Comparison of ENCODE assay signal across 8 cellular contexts in the genomic region with DNA sequence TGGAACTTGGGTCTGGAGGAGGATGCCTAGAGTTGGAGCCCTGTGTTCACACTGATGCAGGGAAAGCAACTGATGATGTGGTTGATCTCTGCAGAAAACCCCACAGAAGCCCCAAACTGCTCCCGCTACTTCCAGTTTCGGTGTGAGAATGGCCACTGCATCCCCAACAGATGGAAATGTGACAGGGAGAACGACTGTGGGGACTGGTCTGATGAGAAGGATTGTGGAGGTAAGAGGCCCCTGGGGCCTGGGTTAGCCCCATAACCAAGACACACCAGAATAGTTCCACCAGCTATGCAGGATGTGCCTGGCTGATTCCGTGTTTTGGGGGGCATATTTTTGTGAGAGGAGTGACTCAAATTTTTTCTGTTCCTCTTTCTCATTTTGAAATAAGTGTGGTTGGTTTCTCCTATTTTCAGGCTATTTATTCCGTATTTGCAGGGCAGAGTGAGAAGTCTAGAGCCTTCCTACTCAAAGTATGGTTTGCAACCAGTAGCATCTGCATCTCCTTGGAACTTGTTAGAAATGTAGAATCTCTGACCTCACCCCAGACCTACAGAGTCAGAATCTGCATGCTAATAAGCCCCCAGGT.
A peak's percentile ranks its signal among the peaks of the same experiment; 100 is the strongest.
DNase-seq lines count a peak whose midpoint lies in the region; ATAC-seq and TF ChIP-seq lines count a peak whose summit lies in the region.

No MANE protein-coding gene starts in this region.

- no peak for DNase-seq in CD4-positive, alpha-beta T cell
- DNase-seq in activated T-cell treated with anti-CD3 and anti-CD28 coated beads, Interleukin-2, amount 50 U/mL, for 72 hours, result peak in 1 of 2 donors; percentile 8
- DNase-seq in foreskin keratinocyte (no peak), spleen (no peak), aorta (no peak), NCI-H2081 treated with DMSO at 0.1 percent for 48 hours (lab: John Stamatoyannopoulos, UW) (no peak)

- H3K4me3 Mint-ChIP-seq in CD4-positive, alpha-beta T cell, result no peak overlapping the region
- H3K4me3 Mint-ChIP-seq in activated T-cell treated with anti-CD3 and anti-CD28 coated beads, Interleukin-2, amount 50 U/mL, for 72 hours, result peak overlapping the region; percentile 17 to 34

- H3K4me1 ChIP-seq in foreskin keratinocyte (no peaks in the 10 kb centered on the region), spleen (peaks cover 4 to 37% (median 25%) of the 10 kb centered on the region in 6 donors), aorta (ENCODE audit: control insufficient read depth in 1 of 2, insufficient read depth in 2 of 2, low read length in 2 of 2) (no peaks in the 10 kb centered on the region)

- H3K27me3 ChIP-seq in CD4-positive, alpha-beta T cell (ENCODE audit: control insufficient read depth, insufficient read depth, low read length), result no peaks in the 10 kb centered on the region
- H3K27me3 ChIP-seq in foreskin keratinocyte (no peaks in the 10 kb centered on the region), spleen (replicated peaks in 1 of 7) (no peaks in the 10 kb centered on the region), aorta (ENCODE audit: control insufficient read depth in 1 of 2, insufficient read depth in 2 of 2, low read length in 1 of 2) (no peaks in the 10 kb centered on the region)

- intact Hi-C loops in CD4-positive, alpha-beta T cell (cut with DNase I, micrococcal nuclease), result loop anchor here (2.0 to 10.0 kb wide), 3 partner anchors 135 to 341 kb away; a partner anchor contains a TSS
- intact Hi-C loops in spleen (cut with DNase I; ENCODE audit: low total_unique reads) (loop anchor here (2.0 to 5.0 kb wide), 2 partner anchors 273 to 341 kb away; no protein-coding TSS in a partner anchor), aorta (cut with DNase I) (loop anchor here (2.0 to 5.0 kb wide), 5 partner anchors 138 to 917 kb away; a partner anchor contains a TSS)

- H3K27me3 Mint-ChIP-seq in CD4-positive, alpha-beta T cell, result no peaks in the 10 kb centered on the region
- H3K27me3 Mint-ChIP-seq in activated T-cell treated with anti-CD3 and anti-CD28 coated beads, Interleukin-2, amount 50 U/mL, for 72 hours (ENCODE audit: low read depth), result no peaks in the 10 kb centered on the region

- peaks cover 0 to 100% (median 48%) of the 10 kb centered on the region in 6 donors for H3K36me3 ChIP-seq in spleen
- no peaks in the 10 kb centered on the region for H3K36me3 ChIP-seq in aorta (ENCODE audit: control insufficient read depth in 1 of 2, insufficient read depth in 2 of 2, low read length in 1 of 2)

- TF ChIP-seq POLR2A in spleen (IDR thresholded peaks at IDR 0.05), result no peak

- 18 to 56% (median 36%) methylated on average over 5 of the region's 5 CpGs for WGBS in spleen, 5 donors
- 86 to 87% methylated on average over 5 of the region's 5 CpGs for WGBS in aorta, 2 donors

- no peak overlapping the region for H3K27ac ChIP-seq in CD4-positive, alpha-beta T cell (ENCODE audit: low read depth, low read length)
- no peak overlapping the region for H3K27ac ChIP-seq in foreskin keratinocyte
- peak overlapping the region in 4 of 8 donors; percentile 11 to 49 (median 42) for H3K27ac ChIP-seq in spleen
- no peak overlapping the region for H3K27ac ChIP-seq in aorta (ENCODE audit: low read depth in 1 of 2, low read length in 2 of 2)

- no peak for TF ChIP-seq CTCF in CD4-positive, alpha-beta T cell (IDR thresholded peaks at IDR 0.05)
- TF ChIP-seq CTCF in foreskin keratinocyte (conservative IDR thresholded peaks at IDR 0.05), result no peak
- TF ChIP-seq CTCF in spleen (IDR thresholded peaks at IDR 0.05 in 8 of 11, conservative IDR thresholded peaks at IDR 0.05 in 3 of 11), result no peak

- H3K27ac Mint-ChIP-seq in CD4-positive, alpha-beta T cell, result peak overlapping the region; percentile 74
- peak overlapping the region; percentile 70 for H3K27ac Mint-ChIP-seq in activated T-cell treated with anti-CD3 and anti-CD28 coated beads, Interleukin-2, amount 50 U/mL, for 72 hours

- CTCF ChIA-PET in CD4-positive, alpha-beta T cell (lab: Charles Lee), result interaction anchor here (1.1 to 2.0 kb wide), 4 partner anchors 28 to 282 kb away, joined by 3 to 16 read pairs (median 4); no protein-coding TSS in a partner anchor

- no peaks in the 10 kb centered on the region for H3K9me3 Mint-ChIP-seq in CD4-positive, alpha-beta T cell
- H3K9me3 Mint-ChIP-seq in activated T-cell treated with anti-CD3 and anti-CD28 coated beads, Interleukin-2, amount 50 U/mL, for 72 hours, result no peaks in the 10 kb centered on the region

- peaks cover 10% of the 10 kb centered on the region for H3K4me1 Mint-ChIP-seq in CD4-positive, alpha-beta T cell (ENCODE audit: low read depth)
- H3K4me1 Mint-ChIP-seq in activated T-cell treated with anti-CD3 and anti-CD28 coated beads, Interleukin-2, amount 50 U/mL, for 72 hours (ENCODE audit: low read depth), result peaks cover 27% of the 10 kb centered on the region

- peaks cover 100% of the 10 kb centered on the region for H3K36me3 Mint-ChIP-seq in CD4-positive, alpha-beta T cell (ENCODE audit: low read depth)
- H3K36me3 Mint-ChIP-seq in activated T-cell treated with anti-CD3 and anti-CD28 coated beads, Interleukin-2, amount 50 U/mL, for 72 hours (ENCODE audit: insufficient read depth in 2 of 2), result peaks cover 15 to 30% of the 10 kb centered on the region in 2 donors

- ATAC-seq in CD4-positive, alpha-beta T cell (ENCODE audit: poor library complexity), result no peak
- ATAC-seq in GM19328 (IDR thresholded peaks at IDR 0.05; ENCODE audit: unreplicated experiment) (peak; percentile 76), HG03139 (IDR thresholded peaks at IDR 0.05; ENCODE audit: unreplicated experiment) (peak; percentile 84), foreskin keratinocyte (no peak), aorta (ENCODE audit: low FRiP score) (no peak)
- ATAC-seq in activated T-cell treated with anti-CD3 and anti-CD28 coated beads, Interleukin-2, amount 50 U/mL, for 72 hours (replicated peaks in 1 of 2), result peak; percentile 54 to 64

- no peaks in the 10 kb centered on the region for H3K9me3 ChIP-seq in CD4-positive, alpha-beta T cell (ENCODE audit: control insufficient read depth, low read length)
- H3K9me3 ChIP-seq in spleen, result no peaks in the 10 kb centered on the region
- no peaks in the 10 kb centered on the region for H3K9me3 ChIP-seq in aorta (ENCODE audit: control insufficient read depth, low read length)

- POLR2A ChIA-PET in CD4-positive, alpha-beta T cell (lab: Charles Lee), result interaction anchor here (1.8 kb wide), 1 partner anchor 140 kb away, joined by 5 read pairs; no protein-coding TSS in a partner anchor

- H3K4me3 ChIP-seq in spleen (peak overlapping the region in 1 of 8 donors; percentile 12), aorta (ENCODE audit: low read length in 2 of 2) (no peak overlapping the region)

Comparison
In these comparisons a context has a peak if more than half of its experiments do, and no peak if none do; other contexts are left out.
1. ATAC-seq: peak in GM19328 (single experiment), HG03139 (single experiment) and activated T-cell treated with anti-CD3 and anti-CD28 coated beads, Interleukin-2, amount 50 U/mL, for 72 hours (2 of 2); none in CD4-positive, alpha-beta T cell (single experiment), foreskin keratinocyte (single experiment) and aorta (single experiment).